1 cellular context compared by ENCODE assay signal in the genomic region with DNA sequence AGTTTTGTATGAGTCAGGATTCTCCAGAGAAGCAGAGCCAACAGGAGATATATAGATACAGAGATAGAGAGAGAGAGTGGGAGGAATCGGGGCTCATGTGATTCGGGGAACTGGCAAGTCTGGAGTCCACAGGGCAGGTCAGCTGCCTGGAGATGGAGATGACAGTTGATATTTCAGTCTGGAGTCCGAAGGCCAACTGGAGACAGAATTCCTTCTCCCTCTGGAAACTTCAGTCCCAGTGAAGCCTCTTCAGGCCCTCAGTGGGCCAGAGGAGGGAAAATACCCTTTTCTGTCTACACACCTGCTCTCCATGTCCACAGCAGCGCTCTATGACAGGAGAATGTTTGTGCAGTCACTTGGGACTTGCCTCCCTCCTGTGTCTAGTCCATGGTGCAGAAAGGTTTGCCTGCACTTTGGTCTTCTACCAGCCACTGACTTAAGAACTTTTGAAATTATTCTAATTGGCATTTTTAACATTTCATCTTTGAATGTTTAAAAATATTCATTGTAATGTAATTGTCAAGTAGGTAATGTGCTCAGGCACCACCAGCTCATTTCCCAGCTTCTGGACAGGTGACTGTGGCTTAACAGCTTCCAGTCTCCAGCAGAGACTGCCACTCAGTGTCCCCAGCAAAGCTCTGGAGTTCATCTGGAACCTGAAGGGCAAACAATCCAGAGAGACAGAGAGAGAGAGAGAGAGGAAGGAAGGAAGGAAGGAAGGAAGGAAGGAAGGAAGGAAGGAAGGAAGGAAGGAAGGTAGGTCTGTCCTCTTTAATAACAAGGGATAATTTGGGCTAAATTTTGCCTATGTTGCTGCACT.
TF ChIP-seq lines count a peak whose summit lies in the region.

No MANE protein-coding gene starts in this region.

TF ChIP-seq in HepG2, 621 proteins besides CTCF, POLR2A, EP300 and RAD21 (continued from another document):
- TF ChIP-seq ATF6 (CRISPR knock-in tag; conservative IDR thresholded peaks at IDR 0.05) (no peak), ZFP41 (CRISPR knock-in tag; IDR thresholded peaks at IDR 0.05; ENCODE audit: borderline replicate concordance) (no peak), ZKSCAN5 (CRISPR knock-in tag; IDR thresholded peaks at IDR 0.05) (0 out of 2 replicates have a peak, but pooled peaks have one; percentile 30), ARHGAP35 (CRISPR knock-in tag; IDR thresholded peaks at IDR 0.05; ENCODE audit: borderline replicate concordance) (no peak), ZBTB10 (CRISPR knock-in tag; IDR thresholded peaks at IDR 0.05; ENCODE audit: borderline replicate concordance) (no peak), ZNF563 (CRISPR knock-in tag; IDR thresholded peaks at IDR 0.05) (no peak), ZNF720 (CRISPR knock-in tag; IDR thresholded peaks at IDR 0.05) (no peak), RAD51 (IDR thresholded peaks at IDR 0.05; ENCODE audit: borderline replicate concordance) (no peak), ZNF260 (CRISPR knock-in tag; IDR thresholded peaks at IDR 0.05; ENCODE audit: borderline replicate concordance, low read depth) (no peak), MXI1 (IDR thresholded peaks at IDR 0.05; ENCODE audit: borderline replicate concordance, low read depth, low read length) (no peak), SIN3B (IDR thresholded peaks at IDR 0.05; ENCODE audit: low read length) (no peak), IRF9 (CRISPR knock-in tag; IDR thresholded peaks at IDR 0.05; ENCODE audit: borderline replicate concordance) (no peak), FOXA1 (IDR thresholded peaks at IDR 0.05) (no peak), FOXA1 (CRISPR knock-in tag; IDR thresholded peaks at IDR 0.05) (no peak), ZNF12 (CRISPR knock-in tag; IDR thresholded peaks at IDR 0.05) (no peak), ZNF83 (CRISPR knock-in tag; IDR thresholded peaks at IDR 0.05; ENCODE audit: borderline replicate concordance) (no peak), MLLT10 (CRISPR knock-in tag; IDR thresholded peaks at IDR 0.05) (no peak), MAFG (CRISPR knock-in tag; IDR thresholded peaks at IDR 0.05) (no peak), ZBTB34 (CRISPR knock-in tag; IDR thresholded peaks at IDR 0.05) (no peak), ZNF264 (CRISPR knock-in tag; IDR thresholded peaks at IDR 0.05) (no peak), ZBTB33 (CRISPR knock-in tag; IDR thresholded peaks at IDR 0.05) (no peak), ZNF136 (CRISPR knock-in tag; IDR thresholded peaks at IDR 0.05; ENCODE audit: low read depth) (no peak), TEAD2 (CRISPR knock-in tag; IDR thresholded peaks at IDR 0.05) (no peak), BATF2 (CRISPR knock-in tag; IDR thresholded peaks at IDR 0.05) (no peak), MAFF (IDR thresholded peaks at IDR 0.05; ENCODE audit: low read depth, low read length) (no peak), ZBTB26 (CRISPR knock-in tag; IDR thresholded peaks at IDR 0.05; ENCODE audit: borderline replicate concordance) (peak; percentile 98), ZNF788 (CRISPR knock-in tag; IDR thresholded peaks at IDR 0.05; ENCODE audit: borderline replicate concordance) (no peak), ZIK1 (CRISPR knock-in tag; IDR thresholded peaks at IDR 0.05; ENCODE audit: borderline replicate concordance, low read depth) (0 out of 2 replicates have a peak, but pooled peaks have one; percentile 42), ZFP36L2 (CRISPR knock-in tag; IDR thresholded peaks at IDR 0.05) (no peak), ZFX (CRISPR knock-in tag; IDR thresholded peaks at IDR 0.05; ENCODE audit: low read depth) (0 out of 2 replicates have a peak, but pooled peaks have one; percentile 18), ZNF781 (CRISPR knock-in tag; IDR thresholded peaks at IDR 0.05; ENCODE audit: borderline replicate concordance, not compliant biosample characterization) (peak; percentile 29), HNF1B (CRISPR knock-in tag; IDR thresholded peaks at IDR 0.05) (no peak), NBN (conservative IDR thresholded peaks at IDR 0.05) (no peak), ZNF850 (CRISPR knock-in tag; conservative IDR thresholded peaks at IDR 0.05) (no peak)
- TF ChIP-seq, protein P1, sequence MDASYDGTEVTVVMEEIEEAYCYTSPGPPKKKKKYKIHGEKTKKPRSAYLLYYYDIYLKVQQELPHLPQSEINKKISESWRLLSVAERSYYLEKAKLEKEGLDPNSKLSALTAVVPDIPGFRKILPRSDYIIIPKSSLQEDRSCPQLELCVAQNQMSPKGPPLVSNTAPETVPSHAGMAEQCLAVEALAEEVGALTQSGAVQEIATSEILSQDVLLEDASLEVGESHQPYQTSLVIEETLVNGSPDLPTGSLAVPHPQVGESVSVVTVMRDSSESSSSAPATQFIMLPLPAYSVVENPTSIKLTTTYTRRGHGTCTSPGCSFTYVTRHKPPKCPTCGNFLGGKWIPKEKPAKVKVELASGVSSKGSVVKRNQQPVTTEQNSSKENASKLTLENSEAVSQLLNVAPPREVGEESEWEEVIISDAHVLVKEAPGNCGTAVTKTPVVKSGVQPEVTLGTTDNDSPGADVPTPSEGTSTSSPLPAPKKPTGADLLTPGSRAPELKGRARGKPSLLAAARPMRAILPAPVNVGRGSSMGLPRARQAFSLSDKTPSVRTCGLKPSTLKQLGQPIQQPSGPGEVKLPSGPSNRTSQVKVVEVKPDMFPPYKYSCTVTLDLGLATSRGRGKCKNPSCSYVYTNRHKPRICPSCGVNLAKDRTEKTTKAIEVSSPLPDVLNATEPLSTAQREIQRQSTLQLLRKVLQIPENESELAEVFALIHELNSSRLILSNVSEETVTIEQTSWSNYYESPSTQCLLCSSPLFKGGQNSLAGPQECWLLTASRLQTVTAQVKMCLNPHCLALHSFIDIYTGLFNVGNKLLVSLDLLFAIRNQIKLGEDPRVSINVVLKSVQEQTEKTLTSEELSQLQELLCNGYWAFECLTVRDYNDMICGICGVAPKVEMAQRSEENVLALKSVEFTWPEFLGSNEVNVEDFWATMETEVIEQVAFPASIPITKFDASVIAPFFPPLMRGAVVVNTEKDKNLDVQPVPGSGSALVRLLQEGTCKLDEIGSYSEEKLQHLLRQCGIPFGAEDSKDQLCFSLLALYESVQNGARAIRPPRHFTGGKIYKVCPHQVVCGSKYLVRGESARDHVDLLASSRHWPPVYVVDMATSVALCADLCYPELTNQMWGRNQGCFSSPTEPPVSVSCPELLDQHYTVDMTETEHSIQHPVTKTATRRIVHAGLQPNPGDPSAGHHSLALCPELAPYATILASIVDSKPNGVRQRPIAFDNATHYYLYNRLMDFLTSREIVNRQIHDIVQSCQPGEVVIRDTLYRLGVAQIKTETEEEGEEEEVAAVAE (CRISPR knock-in tag; IDR thresholded peaks at IDR 0.05; ENCODE audit: borderline replicate concordance) = no peak
- TF ChIP-seq, protein P2, sequence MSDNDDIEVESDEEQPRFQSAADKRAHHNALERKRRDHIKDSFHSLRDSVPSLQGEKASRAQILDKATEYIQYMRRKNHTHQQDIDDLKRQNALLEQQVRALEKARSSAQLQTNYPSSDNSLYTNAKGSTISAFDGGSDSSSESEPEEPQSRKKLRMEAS (IDR thresholded peaks at IDR 0.05) = no peak
- TF ChIP-seq, protein P3, sequence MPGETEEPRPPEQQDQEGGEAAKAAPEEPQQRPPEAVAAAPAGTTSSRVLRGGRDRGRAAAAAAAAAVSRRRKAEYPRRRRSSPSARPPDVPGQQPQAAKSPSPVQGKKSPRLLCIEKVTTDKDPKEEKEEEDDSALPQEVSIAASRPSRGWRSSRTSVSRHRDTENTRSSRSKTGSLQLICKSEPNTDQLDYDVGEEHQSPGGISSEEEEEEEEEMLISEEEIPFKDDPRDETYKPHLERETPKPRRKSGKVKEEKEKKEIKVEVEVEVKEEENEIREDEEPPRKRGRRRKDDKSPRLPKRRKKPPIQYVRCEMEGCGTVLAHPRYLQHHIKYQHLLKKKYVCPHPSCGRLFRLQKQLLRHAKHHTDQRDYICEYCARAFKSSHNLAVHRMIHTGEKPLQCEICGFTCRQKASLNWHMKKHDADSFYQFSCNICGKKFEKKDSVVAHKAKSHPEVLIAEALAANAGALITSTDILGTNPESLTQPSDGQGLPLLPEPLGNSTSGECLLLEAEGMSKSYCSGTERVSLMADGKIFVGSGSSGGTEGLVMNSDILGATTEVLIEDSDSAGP (CRISPR knock-in tag; IDR thresholded peaks at IDR 0.05; ENCODE audit: borderline replicate concordance) = no peak
